In genomic region chr22:42101186-42101585, GRCh38 we compare ENCODE assay signal across 10 cellular contexts. TPM values are rescaled to one million over a fixed set of nuclear protein-coding genes. Genes with fewer than 3 reads are reported as not detected.
"Had no signal": no experiment of that assay in that cellular context is flagged by ENCODE, and none has a peak within 500 bp of the region (broad histone marks: within the 10 kb centered on the region; RNA-seq: fewer than 3 reads in every experiment).

No MANE protein-coding gene starts in this region.

- FAIRE-seq: H1, H54, HepG2 had no signal

- H3K27me3 Mint-ChIP-seq: IgD-negative memory B cell had no signal

- H3K27ac Mint-ChIP-seq: GM23338, H9, HFFc6, IgD-negative memory B cell had no signal

- ATAC-seq: GM23338, HepG2 had no signal

- H3K4me2 ChIP-seq: GM23338 had no signal

- H3K4me3 ChIP-seq: GM23338 had no signal

- DNase-seq: H9, HCEC 1CT, HFFc6 had no signal

- H3K4me3 Mint-ChIP-seq: GM23338, H9, HFFc6, IgD-negative memory B cell had no signal

- H3K27ac ChIP-seq: HL-60 had no signal

- H3K4me1 Mint-ChIP-seq: GM23338, H9 had no signal

- H2AFZ ChIP-seq: GM23338 had no signal

RNA-seq across cellular contexts. Expression of gene PHETA2, which starts 27.1 kb away (rescaled TPM):
- total RNA-seq: HT1080 had no signal
- polyA plus RNA-seq: HepG2 had no signal

RNA-seq across cellular contexts. Expression of gene CYP2D6, which starts 29.4 kb away (rescaled TPM):
- polyA plus RNA-seq: IgD-negative memory B cell had no signal
